In genomic region chr2:9336534-9337354, GRCh38 we compare ENCODE assay signal across 1 cellular context.
TF ChIP-seq lines count a peak whose summit lies in the region.

No MANE protein-coding gene starts in this region.

TF ChIP-seq in HepG2, 621 proteins besides CTCF, POLR2A, EP300 and RAD21 (continued from another document and continues in another):
- TF ChIP-seq, protein P1, sequence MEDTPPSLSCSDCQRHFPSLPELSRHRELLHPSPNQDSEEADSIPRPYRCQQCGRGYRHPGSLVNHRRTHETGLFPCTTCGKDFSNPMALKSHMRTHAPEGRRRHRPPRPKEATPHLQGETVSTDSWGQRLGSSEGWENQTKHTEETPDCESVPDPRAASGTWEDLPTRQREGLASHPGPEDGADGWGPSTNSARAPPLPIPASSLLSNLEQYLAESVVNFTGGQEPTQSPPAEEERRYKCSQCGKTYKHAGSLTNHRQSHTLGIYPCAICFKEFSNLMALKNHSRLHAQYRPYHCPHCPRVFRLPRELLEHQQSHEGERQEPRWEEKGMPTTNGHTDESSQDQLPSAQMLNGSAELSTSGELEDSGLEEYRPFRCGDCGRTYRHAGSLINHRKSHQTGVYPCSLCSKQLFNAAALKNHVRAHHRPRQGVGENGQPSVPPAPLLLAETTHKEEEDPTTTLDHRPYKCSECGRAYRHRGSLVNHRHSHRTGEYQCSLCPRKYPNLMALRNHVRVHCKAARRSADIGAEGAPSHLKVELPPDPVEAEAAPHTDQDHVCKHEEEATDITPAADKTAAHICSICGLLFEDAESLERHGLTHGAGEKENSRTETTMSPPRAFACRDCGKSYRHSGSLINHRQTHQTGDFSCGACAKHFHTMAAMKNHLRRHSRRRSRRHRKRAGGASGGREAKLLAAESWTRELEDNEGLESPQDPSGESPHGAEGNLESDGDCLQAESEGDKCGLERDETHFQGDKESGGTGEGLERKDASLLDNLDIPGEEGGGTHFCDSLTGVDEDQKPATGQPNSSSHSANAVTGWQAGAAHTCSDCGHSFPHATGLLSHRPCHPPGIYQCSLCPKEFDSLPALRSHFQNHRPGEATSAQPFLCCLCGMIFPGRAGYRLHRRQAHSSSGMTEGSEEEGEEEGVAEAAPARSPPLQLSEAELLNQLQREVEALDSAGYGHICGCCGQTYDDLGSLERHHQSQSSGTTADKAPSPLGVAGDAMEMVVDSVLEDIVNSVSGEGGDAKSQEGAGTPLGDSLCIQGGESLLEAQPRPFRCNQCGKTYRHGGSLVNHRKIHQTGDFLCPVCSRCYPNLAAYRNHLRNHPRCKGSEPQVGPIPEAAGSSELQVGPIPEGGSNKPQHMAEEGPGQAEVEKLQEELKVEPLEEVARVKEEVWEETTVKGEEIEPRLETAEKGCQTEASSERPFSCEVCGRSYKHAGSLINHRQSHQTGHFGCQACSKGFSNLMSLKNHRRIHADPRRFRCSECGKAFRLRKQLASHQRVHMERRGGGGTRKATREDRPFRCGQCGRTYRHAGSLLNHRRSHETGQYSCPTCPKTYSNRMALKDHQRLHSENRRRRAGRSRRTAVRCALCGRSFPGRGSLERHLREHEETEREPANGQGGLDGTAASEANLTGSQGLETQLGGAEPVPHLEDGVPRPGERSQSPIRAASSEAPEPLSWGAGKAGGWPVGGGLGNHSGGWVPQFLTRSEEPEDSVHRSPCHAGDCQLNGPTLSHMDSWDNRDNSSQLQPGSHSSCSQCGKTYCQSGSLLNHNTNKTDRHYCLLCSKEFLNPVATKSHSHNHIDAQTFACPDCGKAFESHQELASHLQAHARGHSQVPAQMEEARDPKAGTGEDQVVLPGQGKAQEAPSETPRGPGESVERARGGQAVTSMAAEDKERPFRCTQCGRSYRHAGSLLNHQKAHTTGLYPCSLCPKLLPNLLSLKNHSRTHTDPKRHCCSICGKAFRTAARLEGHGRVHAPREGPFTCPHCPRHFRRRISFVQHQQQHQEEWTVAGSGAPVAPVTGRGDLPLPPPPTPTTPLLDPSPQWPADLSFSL (CRISPR knock-in tag; IDR thresholded peaks at IDR 0.05): peak; percentile 74
- TF ChIP-seq EEA1 (CRISPR knock-in tag; IDR thresholded peaks at IDR 0.05; ENCODE audit: borderline replicate concordance) (0 out of 2 replicates have a peak, but pooled peaks have one; percentile 28), ZNF160 (CRISPR knock-in tag; IDR thresholded peaks at IDR 0.05) (peak; percentile 65; the same call in 1 of the 2 replicates), ZFP1 (CRISPR knock-in tag; IDR thresholded peaks at IDR 0.05) (peak; percentile 82; the same call in 1 of the 2 replicates), ZNF724P (CRISPR knock-in tag; IDR thresholded peaks at IDR 0.05; ENCODE audit: borderline replicate concordance) (no peak), ZNF337 (CRISPR knock-in tag; IDR thresholded peaks at IDR 0.05; ENCODE audit: borderline replicate concordance, low read depth) (peak; percentile 64; the same call in 1 of the 2 replicates), ARID3A (IDR thresholded peaks at IDR 0.05; ENCODE audit: low read depth, low read length) (0 out of 2 replicates have a peak, but pooled peaks have one; percentile 6), MEIS1 (CRISPR knock-in tag; IDR thresholded peaks at IDR 0.05; ENCODE audit: borderline replicate concordance) (0 out of 2 replicates have a peak, but pooled peaks have one; percentile 53), ZBTB46 (CRISPR knock-in tag; IDR thresholded peaks at IDR 0.05; ENCODE audit: borderline replicate concordance) (no peak), PPARG (CRISPR knock-in tag; conservative IDR thresholded peaks at IDR 0.05) (0 out of 2 replicates have a peak, but pooled peaks have one; percentile 42), JARID2 (CRISPR knock-in tag; IDR thresholded peaks at IDR 0.05; ENCODE audit: insufficient replicate concordance) (no peak), ZNF883 (CRISPR knock-in tag; IDR thresholded peaks at IDR 0.05; ENCODE audit: not compliant biosample characterization) (peak; percentile 81), FOXJ3 (CRISPR knock-in tag; IDR thresholded peaks at IDR 0.05; ENCODE audit: borderline replicate concordance) (peak; percentile 85; the same call in 1 of the 2 replicates), ZSCAN29 (CRISPR knock-in tag; conservative IDR thresholded peaks at IDR 0.05) (peak; percentile 90), ZNF720 (CRISPR knock-in tag; IDR thresholded peaks at IDR 0.05) (no peak), STAT6 (CRISPR knock-in tag; IDR thresholded peaks at IDR 0.05; ENCODE audit: borderline replicate concordance) (peak; percentile 97), TBX3 (IDR thresholded peaks at IDR 0.05; ENCODE audit: borderline replicate concordance) (no peak), RBAK (CRISPR knock-in tag; IDR thresholded peaks at IDR 0.05) (0 out of 2 replicates have a peak, but pooled peaks have one; percentile 26), ZNF562 (CRISPR knock-in tag; IDR thresholded peaks at IDR 0.05; ENCODE audit: borderline replicate concordance) (no peak), ZNF318 (CRISPR knock-in tag; IDR thresholded peaks at IDR 0.05) (0 out of 2 replicates have a peak, but pooled peaks have one; percentile 44), ZSCAN5A (CRISPR knock-in tag; IDR thresholded peaks at IDR 0.05; ENCODE audit: borderline replicate concordance) (no peak; the same call in 1 of the 2 replicates)
- TF ChIP-seq, protein P2, sequence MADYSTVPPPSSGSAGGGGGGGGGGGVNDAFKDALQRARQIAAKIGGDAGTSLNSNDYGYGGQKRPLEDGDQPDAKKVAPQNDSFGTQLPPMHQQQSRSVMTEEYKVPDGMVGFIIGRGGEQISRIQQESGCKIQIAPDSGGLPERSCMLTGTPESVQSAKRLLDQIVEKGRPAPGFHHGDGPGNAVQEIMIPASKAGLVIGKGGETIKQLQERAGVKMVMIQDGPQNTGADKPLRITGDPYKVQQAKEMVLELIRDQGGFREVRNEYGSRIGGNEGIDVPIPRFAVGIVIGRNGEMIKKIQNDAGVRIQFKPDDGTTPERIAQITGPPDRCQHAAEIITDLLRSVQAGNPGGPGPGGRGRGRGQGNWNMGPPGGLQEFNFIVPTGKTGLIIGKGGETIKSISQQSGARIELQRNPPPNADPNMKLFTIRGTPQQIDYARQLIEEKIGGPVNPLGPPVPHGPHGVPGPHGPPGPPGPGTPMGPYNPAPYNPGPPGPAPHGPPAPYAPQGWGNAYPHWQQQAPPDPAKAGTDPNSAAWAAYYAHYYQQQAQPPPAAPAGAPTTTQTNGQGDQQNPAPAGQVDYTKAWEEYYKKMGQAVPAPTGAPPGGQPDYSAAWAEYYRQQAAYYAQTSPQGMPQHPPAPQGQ (CRISPR knock-in tag; IDR thresholded peaks at IDR 0.05; ENCODE audit: borderline replicate concordance): 0 out of 2 replicates have a peak, but pooled peaks have one; percentile 88
- TF ChIP-seq, protein P3, sequence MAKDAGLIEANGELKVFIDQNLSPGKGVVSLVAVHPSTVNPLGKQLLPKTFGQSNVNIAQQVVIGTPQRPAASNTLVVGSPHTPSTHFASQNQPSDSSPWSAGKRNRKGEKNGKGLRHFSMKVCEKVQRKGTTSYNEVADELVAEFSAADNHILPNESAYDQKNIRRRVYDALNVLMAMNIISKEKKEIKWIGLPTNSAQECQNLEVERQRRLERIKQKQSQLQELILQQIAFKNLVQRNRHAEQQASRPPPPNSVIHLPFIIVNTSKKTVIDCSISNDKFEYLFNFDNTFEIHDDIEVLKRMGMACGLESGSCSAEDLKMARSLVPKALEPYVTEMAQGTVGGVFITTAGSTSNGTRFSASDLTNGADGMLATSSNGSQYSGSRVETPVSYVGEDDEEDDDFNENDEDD (CRISPR knock-in tag; IDR thresholded peaks at IDR 0.05; ENCODE audit: borderline replicate concordance): no peak; the same call in 1 of the 2 replicates
